ENCODE assay signal across 22 cellular contexts in genomic region chr3:177080122-177080521, GRCh38.
"Had no signal": no experiment of that assay in that cellular context is flagged by ENCODE, and none has a peak within 500 bp of the region (broad histone marks: within the 10 kb centered on the region; RNA-seq: fewer than 3 reads in every experiment).

No MANE protein-coding gene starts in this region.

- H3K27ac Mint-ChIP-seq: neural progenitor cell; stimulated activated naive B cell treated with anti-CD40 and anti-IgM and Interleukin-4, amounts not matched to agents 10 μg/mL and 1 μg/mL and 100 μg/mL, for 72 hours; stimulated activated naive CD8-positive, alpha-beta T cell treated with anti-CD3 and anti-CD28 coated beads, Interleukin-15, Interleukin-2, amounts not matched to agents 100 ng/mL and 50 ng/mL, for 24 hours had no signal

- DNase-seq: dermis blood vessel endothelial cell; effector memory CD4-positive, alpha-beta T cell; esophagus squamous epithelium; foreskin melanocyte; hippocampal formation; islet precursor cell; mesendoderm; midbrain; naive thymus-derived CD8-positive, alpha-beta T cell; sigmoid colon; spleen; stimulated activated naive B cell treated with anti-CD40 and anti-IgM and Interleukin-4, amounts not matched to agents 10 μg/mL and 1 μg/mL and 100 μg/mL, for 72 hours; upper lobe of left lung had no signal

- H3K4me3 ChIP-seq: coronary artery, esophagus squamous epithelium, neural progenitor cell, prostate gland, right atrium auricular region, sigmoid colon, spleen, thoracic aorta, tibial nerve, upper lobe of left lung had no signal

- H3K4me2 ChIP-seq: neural progenitor cell had no signal

- H2AFZ ChIP-seq: neural progenitor cell had no signal

- H3K27ac ChIP-seq: coronary artery, esophagus squamous epithelium, neural progenitor cell, prostate gland, right atrium auricular region, sigmoid colon, spleen, thoracic aorta, tibial nerve, upper lobe of left lung had no signal

- H3K9me3 ChIP-seq: esophagus squamous epithelium, prostate gland, right atrium auricular region, sigmoid colon, spleen, thoracic aorta, tibial nerve, upper lobe of left lung had no signal

- H3K4me3 Mint-ChIP-seq: naive thymus-derived CD8-positive, alpha-beta T cell; neural progenitor cell; stimulated activated naive B cell treated with anti-CD40 and anti-IgM and Interleukin-4, amounts not matched to agents 10 μg/mL and 1 μg/mL and 100 μg/mL, for 72 hours; stimulated activated naive CD8-positive, alpha-beta T cell treated with anti-CD3 and anti-CD28 coated beads, Interleukin-15, Interleukin-2, amounts not matched to agents 100 ng/mL and 50 ng/mL, for 24 hours had no signal

- H3K9me3 Mint-ChIP-seq: stimulated activated naive CD8-positive, alpha-beta T cell treated with anti-CD3 and anti-CD28 coated beads, Interleukin-15, Interleukin-2, amounts not matched to agents 100 ng/mL and 50 ng/mL, for 24 hours had no signal

- ATAC-seq: naive thymus-derived CD8-positive, alpha-beta T cell; stimulated activated naive B cell treated with anti-CD40 and anti-IgM and Interleukin-4, amounts not matched to agents 10 μg/mL and 1 μg/mL and 100 μg/mL, for 72 hours had no signal

- H3K4me1 Mint-ChIP-seq: neural progenitor cell had no signal

- H3K27me3 Mint-ChIP-seq: naive thymus-derived CD8-positive, alpha-beta T cell; stimulated activated naive B cell treated with anti-CD40 and anti-IgM and Interleukin-4, amounts not matched to agents 10 μg/mL and 1 μg/mL and 100 μg/mL, for 72 hours; stimulated activated naive CD8-positive, alpha-beta T cell treated with anti-CD3 and anti-CD28 coated beads, Interleukin-15, Interleukin-2, amounts not matched to agents 100 ng/mL and 50 ng/mL, for 24 hours had no signal

- FAIRE-seq: endothelial cell of umbilical vein, urothelium cell line had no signal

- H3K36me3 ChIP-seq: prostate gland, right atrium auricular region, sigmoid colon, thoracic aorta, upper lobe of left lung had no signal

- H3K4me1 ChIP-seq: neural progenitor cell, prostate gland had no signal

- H3K27me3 ChIP-seq: esophagus squamous epithelium, neural progenitor cell, right atrium auricular region, sigmoid colon, spleen, tibial nerve, upper lobe of left lung had no signal
